In genomic region chr18:9578306-9578705, GRCh38 we compare ENCODE assay signal across 29 cellular contexts. TPM values are rescaled to one million over a fixed set of nuclear protein-coding genes. Genes with fewer than 3 reads are reported as not detected.
DNase-seq lines count a peak whose midpoint lies in the region; ATAC-seq and TF ChIP-seq lines count a peak whose summit lies in the region.
"Had no signal": no experiment of that assay in that cellular context is flagged by ENCODE, and none has a peak within 500 bp of the region (broad histone marks: within the 10 kb centered on the region; RNA-seq: fewer than 3 reads in every experiment).

No MANE protein-coding gene starts in this region.

- H3K36me3 ChIP-seq in GM23248 (ENCODE audit: low read depth): peaks cover 66% of the 10 kb centered on the region
- H3K36me3 ChIP-seq in mammary epithelial cell (ENCODE audit: insufficient read depth, low read length): peaks cover 26% of the 10 kb centered on the region
- peaks cover 7% of the 10 kb centered on the region for H3K36me3 ChIP-seq in H7 (replicated peaks; ENCODE audit: control insufficient read depth, insufficient read depth, low read length)

- intact Hi-C loops in mammary epithelial cell (cut with micrococcal nuclease): loop anchor here (10.0 kb wide), 1 partner anchor 336 kb away; the partner anchor contains the start of gene VAPA
- intact Hi-C loops in Calu3 (cut with micrococcal nuclease; ENCODE audit: unreplicated experiment): no loop called here

- H3F3A ChIP-seq in GM23248 (ENCODE audit: insufficient read depth): peaks cover 13% of the 10 kb centered on the region; the same call in 1 of the 2 replicates

- TF ChIP-seq CTCF in mammary epithelial cell (conservative IDR thresholded peaks at IDR 0.05 in 1 of 2, IDR thresholded peaks at IDR 0.05 in 1 of 2; ENCODE audit: extremely low read depth in 1 of 2, insufficient read depth in 1 of 2, low read depth in 1 of 2, low read length in 2 of 2) (no peak), nephron progenitor cell (IDR thresholded peaks at IDR 0.05) (no peak), Calu3 (IDR thresholded peaks at IDR 0.05; ENCODE audit: unreplicated experiment) (no peak), omental fat pad (IDR thresholded peaks at IDR 0.05) (no peak)

- H3K9me3 Mint-ChIP-seq in nephron progenitor cell (peaks cover 24% of the 10 kb centered on the region), Calu3 (ENCODE audit: low read depth, unreplicated experiment) (no peaks in the 10 kb centered on the region)
- H3K9me3 Mint-ChIP-seq: immature natural killer cell had no signal

- H3K4me1 Mint-ChIP-seq in nephron progenitor cell (no peaks in the 10 kb centered on the region), Calu3 (ENCODE audit: low read depth, unreplicated experiment) (peaks cover 12% of the 10 kb centered on the region)
- H3K4me1 Mint-ChIP-seq: activated CD4-positive, alpha-beta T cell treated with anti-CD3 and anti-CD28 coated beads for 36 hours; stimulated activated naive CD8-positive, alpha-beta T cell treated with anti-CD3 and anti-CD28 coated beads, Interleukin-15, amount 100 ng/mL, for 72 hours had no signal

- dilution Hi-C loops in mammary epithelial cell (cut with HindIII; ENCODE audit: low sequenced_read_pairs): loop anchor here (5.0 kb wide), 1 partner anchor 94 kb away; no protein-coding TSS in a partner anchor

- H3K79me2 ChIP-seq in GM23248 (ENCODE audit: insufficient read depth): peaks cover 78% of the 10 kb centered on the region
- H3K79me2 ChIP-seq in mammary epithelial cell (ENCODE audit: insufficient read depth, low read length): peaks cover 78% of the 10 kb centered on the region

- H3K27ac Mint-ChIP-seq in nephron progenitor cell: peak overlapping the region; percentile 73
- H3K27ac Mint-ChIP-seq in Calu3 (ENCODE audit: unreplicated experiment): no peak overlapping the region
- H3K27ac Mint-ChIP-seq: activated CD4-positive, alpha-beta T cell treated with anti-CD3 and anti-CD28 coated beads for 36 hours; activated CD8-positive, alpha-beta T cell treated with anti-CD3 and anti-CD28 coated beads, Interleukin-2, amount 10 ng/mL, durations not matched to agents 7 days and 5 days; activated naive CD4-positive, alpha-beta T cell treated with anti-CD3 and anti-CD28 coated beads, Interleukin-2, amount 50 U/mL, for 72 hours; activated T-helper 2 cell treated with anti-CD3 and anti-CD28 coated beads, Interferon-gamma antibody, Interleukin-2, Interleukin-4, amounts not matched to agents 10 μg/mL and 5 μg/mL and 100 μg/mL, durations not matched to agents 14 hours and 24 hours and 36 hours; CD8-positive, alpha-beta T cell; stimulated activated naive CD8-positive, alpha-beta T cell treated with anti-CD3 and anti-CD28 coated beads, Interleukin-15, amount 100 ng/mL, for 72 hours had no signal

- no TSS peak for BruUV-seq in mammary epithelial cell (replicated peaks; lab: Mats Ljungman, UMichigan)
- BruUV-seq in Calu3 (replicated peaks; lab: Mats Ljungman, UMichigan): no TSS peak

- no peaks in the 10 kb centered on the region for H3K9me3 ChIP-seq in GM23248 (ENCODE audit: low read depth)
- H3K9me3 ChIP-seq in mammary epithelial cell (replicated peaks; ENCODE audit: insufficient read depth, low read length): no peaks in the 10 kb centered on the region
- H3K9me3 ChIP-seq: ascending aorta, thyroid gland had no signal

- no peaks in the 10 kb centered on the region for H3K9me2 ChIP-seq in GM23248 (ENCODE audit: insufficient read depth)

- in situ Hi-C loops in GM23248 (cut with MboI): no loop called here
- in situ Hi-C loops in mammary epithelial cell (cut with MboI; ENCODE audit: low sequenced_read_pairs in 2 of 2): loop anchor here (25.0 kb wide), 1 partner anchor 334 kb away; the partner anchor contains the start of gene VAPA (in 2 of the 2)

- H3K4me1 ChIP-seq in GM23248 (ENCODE audit: insufficient read depth) (no peaks in the 10 kb centered on the region), mammary epithelial cell (ENCODE audit: insufficient read depth, low read length) (peaks cover 5% of the 10 kb centered on the region)
- H3K4me1 ChIP-seq: ascending aorta had no signal

- CTCF ChIA-PET in mammary epithelial cell (lab: Charles Lee; ENCODE audit: low non-redundant PET): no interaction called here
- CTCF ChIA-PET in Calu3 (lab: Charles Lee): interaction anchor here (0.7 kb wide), 2 partner anchors 37 to 203 kb away, joined by 3 to 4 read pairs; no protein-coding TSS in a partner anchor

- no peak overlapping the region for H3K9ac ChIP-seq in GM23248
- H3K9ac ChIP-seq in mammary epithelial cell (ENCODE audit: insufficient read depth, low read length): no peak overlapping the region

- H3K36me3 Mint-ChIP-seq in nephron progenitor cell (ENCODE audit: low read depth): peaks cover 60% of the 10 kb centered on the region
- peaks cover 26% of the 10 kb centered on the region for H3K36me3 Mint-ChIP-seq in Calu3 (ENCODE audit: insufficient read depth, unreplicated experiment)

- ATAC-seq in GM18520 (IDR thresholded peaks at IDR 0.05; ENCODE audit: unreplicated experiment): no peak
- no peak for ATAC-seq in omental fat pad (ENCODE audit: low FRiP score)
- ATAC-seq: activated CD4-positive, alpha-beta T cell treated with anti-CD3 and anti-CD28 coated beads for 36 hours; activated CD8-positive, alpha-beta T cell treated with anti-CD3 and anti-CD28 coated beads, Interleukin-2, amount 10 ng/mL, durations not matched to agents 7 days and 5 days; activated naive CD4-positive, alpha-beta T cell treated with anti-CD3 and anti-CD28 coated beads, Interleukin-2, amount 50 U/mL, for 72 hours; CD8-positive, alpha-beta T cell; stimulated activated naive CD8-positive, alpha-beta T cell treated with anti-CD3 and anti-CD28 coated beads, Interleukin-15, amount 100 ng/mL, for 72 hours had no signal

- no peak overlapping the region for H2AFZ ChIP-seq in GM23248
- H2AFZ ChIP-seq in mammary epithelial cell (ENCODE audit: low read depth, low read length): no peak overlapping the region

- H3K27me3 ChIP-seq in GM23248 (replicated peaks; ENCODE audit: insufficient read depth) (no peaks in the 10 kb centered on the region), mammary epithelial cell (ENCODE audit: insufficient read depth, low read length) (no peaks in the 10 kb centered on the region), H7 (ENCODE audit: control insufficient read depth, insufficient read depth, low read length) (no peaks in the 10 kb centered on the region)
- H3K27me3 ChIP-seq: ascending aorta, thyroid gland had no signal

- H3K4me2 ChIP-seq in GM23248 (ENCODE audit: unreplicated experiment): no peak overlapping the region
- peak overlapping the region; percentile 6 for H3K4me2 ChIP-seq in mammary epithelial cell (ENCODE audit: insufficient read depth, low read depth, low read length)

- no peak overlapping the region for H3K4me3 Mint-ChIP-seq in nephron progenitor cell
- H3K4me3 Mint-ChIP-seq in Calu3 (ENCODE audit: low read depth, unreplicated experiment): no peak overlapping the region
- H3K4me3 Mint-ChIP-seq: activated CD4-positive, alpha-beta T cell treated with anti-CD3 and anti-CD28 coated beads for 36 hours; activated CD8-positive, alpha-beta T cell treated with anti-CD3 and anti-CD28 coated beads, Interleukin-2, amount 10 ng/mL, durations not matched to agents 7 days and 5 days; CD8-positive, alpha-beta T cell; immature natural killer cell; stimulated activated naive CD8-positive, alpha-beta T cell treated with anti-CD3 and anti-CD28 coated beads, Interleukin-15, amount 100 ng/mL, for 72 hours had no signal

- DNase-seq in GM23248: peak; percentile 41
- DNase-seq in M059J (ENCODE audit: low read depth): peak; percentile 65
- peak; percentile 24 for DNase-seq in mammary epithelial cell
- DNase-seq in nephron progenitor cell: no peak
- no peak for DNase-seq in H7
- no peak for DNase-seq in Calu3
- DNase-seq in omental fat pad (ENCODE audit: low spot score): no peak
- DNase-seq: activated CD4-positive, alpha-beta T cell treated with anti-CD3 and anti-CD28 coated beads for 36 hours; activated CD8-positive, alpha-beta T cell treated with anti-CD3 and anti-CD28 coated beads, Interleukin-2, amount 10 ng/mL, durations not matched to agents 7 days and 5 days; caudate nucleus; CD8-positive, alpha-beta T cell; DMS153; GOT3; hypothalamus; immature natural killer cell; KG1; left ventricle myocardium inferior; NCI-H2029 treated with DMSO at 0.1 percent for 48 hours; NCI-H774; stimulated activated CD8-positive, alpha-beta memory T cell treated with anti-CD3 and anti-CD28 coated beads, Interleukin-4, amount 100 ng/mL, for 48 hours; stimulated activated naive CD8-positive, alpha-beta T cell treated with anti-CD3 and anti-CD28 coated beads, Interleukin-15, amount 100 ng/mL, for 72 hours; T-helper 2 cell; thyroid gland had no signal

- H3K27ac ChIP-seq in GM23248: no peak overlapping the region
- peak overlapping the region; percentile 22 for H3K27ac ChIP-seq in mammary epithelial cell (ENCODE audit: insufficient read depth, low read depth, low read length)
- H3K27ac ChIP-seq: ascending aorta, left ventricle myocardium inferior, RWPE1, SK-N-MC, thyroid gland had no signal

- H3K27me3 Mint-ChIP-seq in nephron progenitor cell (ENCODE audit: low read depth, poor library complexity) (no peaks in the 10 kb centered on the region), Calu3 (ENCODE audit: unreplicated experiment) (no peaks in the 10 kb centered on the region)
- H3K27me3 Mint-ChIP-seq: activated CD4-positive, alpha-beta T cell treated with anti-CD3 and anti-CD28 coated beads for 36 hours; stimulated activated naive CD8-positive, alpha-beta T cell treated with anti-CD3 and anti-CD28 coated beads, Interleukin-15, amount 100 ng/mL, for 72 hours had no signal

- H4K20me1 ChIP-seq in GM23248 (ENCODE audit: insufficient read depth) (0 out of 2 replicates have a peak, but pooled peaks cover 5% of the 10 kb centered on the region), mammary epithelial cell (ENCODE audit: insufficient read depth, low read length) (no peaks in the 10 kb centered on the region)

- H3K4me3 ChIP-seq in GM23248 (no peak overlapping the region), mammary epithelial cell (replicated peaks in 1 of 3; ENCODE audit: insufficient read depth in 1 of 3, low read depth in 2 of 3, low read length in 3 of 3) (no peak overlapping the region), H7 (ENCODE audit: insufficient read depth, low read depth, low read length) (no peak overlapping the region)
- H3K4me3 ChIP-seq: ascending aorta, left ventricle myocardium inferior, SK-N-MC, thyroid gland had no signal

RNA-seq across cellular contexts. Expression of gene PPP4R1, which starts 36.1 kb away (rescaled TPM):
- 85.5 and 97.9 TPM in 2 replicates for total RNA-seq in GM23248 (2014; rRNA removed; shearing (Covaris generic))
- polyA plus RNA-seq in GM23248 (2016; fragmentation: Nextera tagmentation; extraction: Ambion mirVana) (31.8 and 33.0 TPM in 2 replicates), mammary epithelial cell (133 TPM)
- 82.5 and 86.4 TPM in 2 replicates for total RNA-seq in M059J (2014; rRNA removed; shearing (Covaris generic))
- total RNA-seq in mammary epithelial cell (100 to 1,000 TPM in 1 of 2 donors, 10 to 100 TPM in 1; 89.7 to 163 TPM), Calu3 (2022) (110 and 115 TPM in 2 replicates), omental fat pad (100 to 1,000 TPM in 2 of 4 donors, 10 to 100 TPM in 2; 65.7 to 159 (median 99.8) TPM)
- 117 TPM for polyA minus RNA-seq in mammary epithelial cell
- total RNA-seq in H7 (2014; rRNA removed; shearing (Covaris generic)): 76.7 and 85.8 TPM in 2 replicates

Comparison
In these comparisons a context has a peak if more than half of its experiments do, and no peak if none do; other contexts are left out.
1. DNase-seq: peak in GM23248 (single experiment), M059J (single experiment) and mammary epithelial cell (single experiment); none in nephron progenitor cell (single experiment), H7 (single experiment), Calu3 (single experiment) and omental fat pad (single experiment).